ENCODE assay signal across 1 cellular context in genomic region chr16:25433388-25433787, GRCh38.
A peak's percentile ranks its signal among the peaks of the same experiment; 100 is the strongest.
TF ChIP-seq lines count a peak whose summit lies in the region.

No MANE protein-coding gene starts in this region.

TF ChIP-seq in HepG2, 621 proteins besides CTCF, POLR2A, EP300 and RAD21 (continued from another document):
- TF ChIP-seq, protein P1, sequence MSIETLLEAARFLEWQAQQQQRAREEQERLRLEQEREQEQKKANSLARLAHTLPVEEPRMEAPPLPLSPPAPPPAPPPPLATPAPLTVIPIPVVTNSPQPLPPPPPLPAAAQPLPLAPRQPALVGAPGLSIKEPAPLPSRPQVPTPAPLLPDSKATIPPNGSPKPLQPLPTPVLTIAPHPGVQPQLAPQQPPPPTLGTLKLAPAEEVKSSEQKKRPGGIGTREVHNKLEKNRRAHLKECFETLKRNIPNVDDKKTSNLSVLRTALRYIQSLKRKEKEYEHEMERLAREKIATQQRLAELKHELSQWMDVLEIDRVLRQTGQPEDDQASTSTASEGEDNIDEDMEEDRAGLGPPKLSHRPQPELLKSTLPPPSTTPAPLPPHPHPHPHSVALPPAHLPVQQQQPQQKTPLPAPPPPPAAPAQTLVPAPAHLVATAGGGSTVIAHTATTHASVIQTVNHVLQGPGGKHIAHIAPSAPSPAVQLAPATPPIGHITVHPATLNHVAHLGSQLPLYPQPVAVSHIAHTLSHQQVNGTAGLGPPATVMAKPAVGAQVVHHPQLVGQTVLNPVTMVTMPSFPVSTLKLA (IDR thresholded peaks at IDR 0.05), result peak; percentile 73
